8 cellular contexts compared by ENCODE assay signal in the genomic region with DNA sequence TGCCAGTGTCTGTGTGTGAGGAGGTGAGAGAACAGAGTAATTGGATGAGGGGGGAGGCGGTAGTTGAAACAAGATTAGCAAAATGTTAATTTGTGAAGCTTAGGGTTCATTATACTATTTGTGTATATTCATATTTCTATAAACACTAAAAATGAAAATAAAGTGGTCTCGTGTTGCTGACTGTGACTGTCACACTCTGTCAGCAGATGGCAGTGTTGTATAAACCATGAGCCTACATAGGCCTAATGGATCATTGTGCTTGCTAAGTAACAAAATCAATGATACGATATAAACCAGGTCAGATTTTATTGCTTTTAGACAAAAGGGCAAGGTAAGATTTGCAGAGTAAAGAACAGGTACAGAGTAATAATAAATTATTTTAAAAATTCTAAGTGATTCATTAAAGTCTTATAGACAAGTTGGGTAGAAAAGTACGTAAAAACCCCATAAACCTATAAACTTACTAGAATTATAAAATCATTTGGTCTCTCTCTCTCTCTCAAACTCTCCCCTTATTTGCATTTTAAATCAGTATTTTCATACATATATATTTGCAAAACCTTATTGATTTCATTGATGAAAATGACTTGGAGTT.
A peak's percentile ranks its signal among the peaks of the same experiment; 100 is the strongest.
DNase-seq lines count a peak whose midpoint lies in the region; ATAC-seq, FAIRE-seq and TF ChIP-seq lines count a peak whose summit lies in the region.

No MANE protein-coding gene starts in this region.

- H3K4me2 ChIP-seq in Loucy (ENCODE audit: low read depth, low read length, poor library complexity, severe bottlenecking): peak overlapping the region; percentile 47

- FAIRE-seq in G401.6 (lab: Jason Lieb, UNC) (peak; percentile 92), bronchial epithelial cell (lab: Jason Lieb, UNC) (no peak)

- H3K79me2 ChIP-seq in Loucy (ENCODE audit: insufficient read depth, low read length): no peaks in the 10 kb centered on the region

- H3K9ac ChIP-seq in Loucy (ENCODE audit: low read depth, low read length, poor library complexity, severe bottlenecking): no peak overlapping the region

- peak; percentile 55 for DNase-seq in SKM-1 treated with dmso at 0.1 percent for 144 hours (lab: John Stamatoyannopoulos, UW; ENCODE audit: unreplicated experiment)
- peak; percentile 61 for DNase-seq in bronchial epithelial cell (ENCODE audit: low read depth)
- DNase-seq in kidney tubule cell (ENCODE audit: low spot score): peak; percentile 43
- peak; percentile 14 for DNase-seq in stimulated activated CD8-positive, alpha-beta memory T cell treated with anti-CD3 and anti-CD28 coated beads, Interleukin-12 subunit alpha, Interleukin-12 subunit beta, amount 100 ng/mL, for 1 hour (ENCODE audit: low read depth)

- H3K9me2 ChIP-seq in Loucy (replicated peaks; ENCODE audit: low read depth, low read length): no peaks in the 10 kb centered on the region

- TF ChIP-seq CTCF in Loucy (conservative IDR thresholded peaks at IDR 0.05; ENCODE audit: low read length): peak; percentile 90
- peak; percentile 64 for TF ChIP-seq CTCF in bronchial epithelial cell (IDR thresholded peaks at IDR 0.05; ENCODE audit: insufficient read depth, low read length, severe bottlenecking)

- no peaks in the 10 kb centered on the region for H3F3A ChIP-seq in Loucy (ENCODE audit: low read depth)

- H3K27me3 ChIP-seq in Loucy (ENCODE audit: insufficient read depth, low read length, poor library complexity, severe bottlenecking) (no peaks in the 10 kb centered on the region), bronchial epithelial cell (ENCODE audit: control insufficient read depth, insufficient read depth, low read length) (no peaks in the 10 kb centered on the region)

- H3K4me1 ChIP-seq in Loucy (ENCODE audit: insufficient read depth, low read length, poor library complexity, severe bottlenecking): peaks cover 5% of the 10 kb centered on the region

- ATAC-seq in GM18873 (IDR thresholded peaks at IDR 0.05; ENCODE audit: low FRiP score, unreplicated experiment) (no peak), HG02623 (IDR thresholded peaks at IDR 0.05; ENCODE audit: unreplicated experiment) (no peak)

- peak overlapping the region; percentile 69; the same call in 1 of the 2 replicates for H2AFZ ChIP-seq in Loucy (ENCODE audit: low read length)

- no peaks in the 10 kb centered on the region for H3K36me3 ChIP-seq in Loucy (ENCODE audit: insufficient read depth, low read length)
- no peaks in the 10 kb centered on the region for H3K36me3 ChIP-seq in bronchial epithelial cell (ENCODE audit: control insufficient read depth, insufficient read depth, low read length)

- H3K4me3 ChIP-seq in Loucy (ENCODE audit: low read length, poor library complexity, severe bottlenecking) (peak overlapping the region; percentile 29), bronchial epithelial cell (ENCODE audit: low read depth, low read length) (no peak overlapping the region)

- no peaks in the 10 kb centered on the region for H4K20me1 ChIP-seq in Loucy (ENCODE audit: insufficient read depth, low read length, poor library complexity, severe bottlenecking)

- no peaks in the 10 kb centered on the region for H3K9me3 ChIP-seq in Loucy (ENCODE audit: insufficient read depth, low read depth, low read length)
